ENCODE assay signal across 9 cellular contexts in the genomic region with DNA sequence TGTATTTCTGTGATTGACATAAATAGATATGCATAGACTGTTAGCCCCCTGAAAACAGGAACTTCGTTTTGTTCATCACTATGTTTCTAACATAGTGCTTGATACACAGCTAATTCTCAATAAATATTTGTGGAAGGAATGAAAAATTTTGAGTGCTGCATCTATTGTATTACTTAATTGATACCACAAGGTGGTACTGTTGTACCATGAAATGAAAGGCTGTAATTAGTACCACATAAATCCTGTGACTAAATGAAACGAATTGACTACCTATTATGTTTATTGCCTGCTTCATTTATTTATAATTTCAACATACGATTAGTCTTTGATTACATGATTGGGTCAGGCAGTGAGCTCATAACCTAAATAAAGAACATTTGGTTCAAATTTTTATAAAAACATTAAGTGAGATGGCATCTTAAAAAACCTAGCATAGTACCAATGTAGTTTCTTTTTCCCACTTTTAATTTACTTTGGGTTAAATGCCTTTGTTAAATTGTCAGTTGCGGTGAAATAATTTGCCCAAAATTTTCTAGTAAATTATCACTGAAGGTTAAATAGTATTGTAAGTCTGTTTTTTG. TPM values are rescaled to one million over a fixed set of nuclear protein-coding genes. Genes with fewer than 3 reads are reported as not detected.
A peak's percentile ranks its signal among the peaks of the same experiment; 100 is the strongest.
DNase-seq lines count a peak whose midpoint lies in the region; ATAC-seq and TF ChIP-seq lines count a peak whose summit lies in the region.
"Had no signal": no experiment of that assay in that cellular context is flagged by ENCODE, and none has a peak within 500 bp of the region (broad histone marks: within the 10 kb centered on the region; RNA-seq: fewer than 3 reads in every experiment).

No MANE protein-coding gene starts in this region.

- no peak overlapping the region for H4K5ac ChIP-seq in mesendoderm (ENCODE audit: low read length)

- H3K4me3 Mint-ChIP-seq in chondrocyte (ENCODE audit: unreplicated experiment), result no peak overlapping the region
- H3K4me3 Mint-ChIP-seq: activated naive CD4-positive, alpha-beta T cell treated with anti-CD3 and anti-CD28 coated beads, Interleukin-2, amount 50 U/mL, for 24 hours had no signal

- no peak overlapping the region for H3K9ac ChIP-seq in mesendoderm (ENCODE audit: low read length)

- no peak overlapping the region for H3K4me2 ChIP-seq in mesendoderm (ENCODE audit: low read length)

- no peak overlapping the region for H2BK120ac ChIP-seq in mesendoderm (ENCODE audit: low read depth, low read length)

- no peaks in the 10 kb centered on the region for H3K36me3 ChIP-seq in mesendoderm (ENCODE audit: control insufficient read depth, insufficient read depth, low read length)

- no peak overlapping the region for H3K56ac ChIP-seq in mesendoderm (ENCODE audit: low read length)

- no peaks in the 10 kb centered on the region for H3K4me1 ChIP-seq in mesendoderm (ENCODE audit: control insufficient read depth, low read depth, low read length)

- H3K4me1 Mint-ChIP-seq in chondrocyte (ENCODE audit: low read depth), result peaks cover 17% of the 10 kb centered on the region
- H3K4me1 Mint-ChIP-seq: activated naive CD4-positive, alpha-beta T cell treated with anti-CD3 and anti-CD28 coated beads, Interleukin-2, amount 50 U/mL, for 24 hours had no signal

- no peaks in the 10 kb centered on the region for H3K79me1 ChIP-seq in mesendoderm (ENCODE audit: low read length)

- no peak overlapping the region for H3K27ac ChIP-seq in mesendoderm (ENCODE audit: low read depth, low read length)

- no peaks in the 10 kb centered on the region for H3K79me2 ChIP-seq in mesendoderm (ENCODE audit: control insufficient read depth, insufficient read depth, low read length)

- H3K27me3 Mint-ChIP-seq in chondrocyte (ENCODE audit: low read depth), result no peaks in the 10 kb centered on the region
- H3K27me3 Mint-ChIP-seq: activated naive CD4-positive, alpha-beta T cell treated with anti-CD3 and anti-CD28 coated beads, Interleukin-2, amount 50 U/mL, for 24 hours had no signal

- no peaks in the 10 kb centered on the region for H3K9me3 Mint-ChIP-seq in chondrocyte (ENCODE audit: low read depth)
- H3K9me3 Mint-ChIP-seq: activated naive CD4-positive, alpha-beta T cell treated with anti-CD3 and anti-CD28 coated beads, Interleukin-2, amount 50 U/mL, for 24 hours had no signal

- H3K18ac ChIP-seq in mesendoderm (ENCODE audit: low read length), result no peak overlapping the region

- ATAC-seq in HG02973 (IDR thresholded peaks at IDR 0.05; ENCODE audit: unreplicated experiment) (peak; percentile 72), GM19324 (IDR thresholded peaks at IDR 0.05; ENCODE audit: low FRiP score, unreplicated experiment) (no peak)

- H3K27me3 ChIP-seq in mesendoderm (ENCODE audit: insufficient read depth, low read length, poor library complexity), result no peaks in the 10 kb centered on the region

- DNase-seq in SIG-M5 treated with dmso at 0.1 percent for 504 hours (lab: John Stamatoyannopoulos, UW; ENCODE audit: unreplicated experiment) (peak; percentile 66), SIG-M5 (lab: John Stamatoyannopoulos, UW) (no peak), NCI-H446 (lab: John Stamatoyannopoulos, UW) (peak; percentile 12 to 56), chondrocyte (ENCODE audit: low spot score) (no peak), mesendoderm (peak; percentile 27), retina (no peak)

- no peak overlapping the region for H3K27ac Mint-ChIP-seq in chondrocyte (ENCODE audit: unreplicated experiment)
- H3K27ac Mint-ChIP-seq: activated naive CD4-positive, alpha-beta T cell treated with anti-CD3 and anti-CD28 coated beads, Interleukin-2, amount 50 U/mL, for 24 hours had no signal

- no peak overlapping the region for H3K23ac ChIP-seq in mesendoderm (ENCODE audit: low read length)

- peak; percentile 98 for TF ChIP-seq CTCF in chondrocyte (IDR thresholded peaks at IDR 0.05)

- H3K36me3 Mint-ChIP-seq in chondrocyte (ENCODE audit: low read depth), result no peaks in the 10 kb centered on the region

- no CpG with 5 or more reads among the region's 4 CpGs for WGBS in mesendoderm (ENCODE audit: extremely low coverage, insufficient coverage, low lambda C conversion rate)

- no peak overlapping the region for H3K4me3 ChIP-seq in mesendoderm (ENCODE audit: low read length)

- no peak overlapping the region for H2BK5ac ChIP-seq in mesendoderm (ENCODE audit: low read length)

- no peak overlapping the region for H4K8ac ChIP-seq in mesendoderm (ENCODE audit: low read depth, low read length)

- H3K4ac ChIP-seq in mesendoderm (ENCODE audit: low read depth, low read length), result no peak overlapping the region

- H2BK15ac ChIP-seq in mesendoderm (replicated peaks; ENCODE audit: low read depth), result no peak overlapping the region

- no peak overlapping the region for H2AK5ac ChIP-seq in mesendoderm (ENCODE audit: low read length)

RNA-seq across cellular contexts. Expression of gene TGFB2, which starts 15.0 kb away (rescaled TPM):
- 140 to 237 TPM (median 226 TPM) in 3 replicates for total RNA-seq in chondrocyte
- 0.97 TPM for polyA plus RNA-seq in mesendoderm (2013, experiment 1 of 2)
- polyA plus RNA-seq in mesendoderm (2013, experiment 2 of 2), result 0.81 TPM

RNA-seq across cellular contexts. Expression of gene RRP15, which starts 45.0 kb away (rescaled TPM):
- total RNA-seq in chondrocyte, result 15.2 to 18.2 TPM (median 16.9 TPM) in 3 replicates
- polyA plus RNA-seq in mesendoderm (2013, experiment 1 of 2), result 103 TPM
- 103 TPM for polyA plus RNA-seq in mesendoderm (2013, experiment 2 of 2)

Comparison
In these comparisons a context has a peak if more than half of its experiments do, and no peak if none do; other contexts are left out.
1. DNase-seq: peak in SIG-M5 treated with dmso at 0.1 percent for 504 hours (single experiment), NCI-H446 (2 of 2) and mesendoderm (single experiment); none in SIG-M5 (single experiment), chondrocyte (single experiment) and retina (single experiment).